Comparison of ENCODE assay signal across 24 cellular contexts in genomic region chr12:130876758-130877157, GRCh38. TPM values are rescaled to one million over a fixed set of nuclear protein-coding genes. Genes with fewer than 3 reads are reported as not detected.
DNase-seq lines count a peak whose midpoint lies in the region; ATAC-seq and TF ChIP-seq lines count a peak whose summit lies in the region.
"Had no signal": no experiment of that assay in that cellular context is flagged by ENCODE, and none has a peak within 500 bp of the region (broad histone marks: within the 10 kb centered on the region; RNA-seq: fewer than 3 reads in every experiment).

No MANE protein-coding gene starts in this region.

- CTCF ChIA-PET in SK-N-SH (lab: Yijun Ruan, JAX), result interaction anchor here (1.2 kb wide), 1 partner anchor 51 kb away, joined by 5 read pairs; no protein-coding TSS in a partner anchor

- no peaks in the 10 kb centered on the region for H3K9me2 ChIP-seq in SK-N-SH
- H3K9me2 ChIP-seq in GM23338 (ENCODE audit: insufficient read depth), result no peaks in the 10 kb centered on the region

- no peaks in the 10 kb centered on the region for H3K9me3 ChIP-seq in SK-N-SH
- H3K9me3 ChIP-seq in T-helper 17 cell (ENCODE audit: control insufficient read depth, low read length, poor library complexity, severe bottlenecking), result no peaks in the 10 kb centered on the region
- H3K9me3 ChIP-seq: BLaER1 treated with 17β-estradiol and CSF1 and Interleukin-3, amounts not matched to agents 10 nM and 100 nM; Peyer's patch; prostate gland; SJSA1; upper lobe of right lung had no signal

- no peak for DNase-seq in SK-N-SH
- DNase-seq in GM23338 (ENCODE audit: low spot score), result no peak
- DNase-seq in T-helper 17 cell, result no peak
- DNase-seq in progenitor cell of endocrine pancreas (ENCODE audit: low spot score, unreplicated experiment), result no peak
- DNase-seq in activated CD8-positive, alpha-beta memory T cell treated with anti-CD3 and anti-CD28 coated beads, Interleukin-2, amount 50 U/mL, for 4 hours, result no peak
- DNase-seq in Right ventricle myocardium superior, result no peak
- no peak for DNase-seq in GOT3 (lab: John Stamatoyannopoulos, UW)
- DNase-seq: activated CD4-positive, alpha-beta T cell treated with anti-CD3 and anti-CD28 coated beads, Interleukin-2, amount 50 U/mL, for 4 hours; GF-D8; left colon; mesenchymal stem cell; MV-4-11; naive B cell; NCI-H1694 treated with DMSO at 0.1 percent for 48 hours; NCI-H226; Peyer's patch; small intestine; stimulated activated CD4-positive, alpha-beta T cell treated with anti-CD3 and anti-CD28 coated beads, Interleukin-4, amount 100 ng/mL, for 1 hour; upper lobe of right lung; WERI-Rb-1 had no signal

- H2AFZ ChIP-seq in SK-N-SH (ENCODE audit: low read depth) (no peak overlapping the region), GM23338 (no peak overlapping the region)

- H3K9ac ChIP-seq in SK-N-SH, result no peak overlapping the region
- H3K9ac ChIP-seq: BLaER1 treated with 17β-estradiol and CSF1 and Interleukin-3, amounts not matched to agents 10 nM and 100 nM had no signal

- H3K9me3 Mint-ChIP-seq in GM23338, result peaks cover 4% of the 10 kb centered on the region; the same call in 2 of the 3 replicates
- no peaks in the 10 kb centered on the region for H3K9me3 Mint-ChIP-seq in progenitor cell of endocrine pancreas (ENCODE audit: low read depth)
- H3K9me3 Mint-ChIP-seq: naive B cell had no signal

- H3K27ac ChIP-seq in SK-N-SH (ENCODE audit: low read depth in 2 of 2, low read length in 1 of 2) (no peak overlapping the region), GM23338 (ENCODE audit: low read depth) (no peak overlapping the region; the same call in 1 of the 2 replicates)
- H3K27ac ChIP-seq: BLaER1 treated with 17β-estradiol and CSF1 and Interleukin-3, amounts not matched to agents 10 nM and 100 nM; Peyer's patch; prostate gland; SJSA1; upper lobe of right lung; WERI-Rb-1 had no signal

- no peak for ATAC-seq in SK-N-SH treated with all-trans-retinoic acid at 6 μM for 48 hours
- no peak for ATAC-seq in GM23338
- ATAC-seq in T-helper 17 cell, result no peak
- ATAC-seq in Right ventricle myocardium superior (ENCODE audit: poor library complexity), result no peak
- ATAC-seq: left colon, upper lobe of right lung had no signal

- H3K79me2 ChIP-seq in SK-N-SH (ENCODE audit: insufficient read depth), result peaks cover 47% of the 10 kb centered on the region
- peaks cover 33% of the 10 kb centered on the region for H3K79me2 ChIP-seq in GM23338 (replicated peaks; ENCODE audit: insufficient read depth)

- H3K27ac Mint-ChIP-seq in GM23338 (no peak overlapping the region), T-helper 17 cell (peak overlapping the region; percentile 24), progenitor cell of endocrine pancreas (no peak overlapping the region)

- H3K4me2 ChIP-seq in SK-N-SH (no peak overlapping the region), GM23338 (no peak overlapping the region)

- H4K20me1 ChIP-seq in SK-N-SH (ENCODE audit: insufficient read depth) (peaks cover 49% of the 10 kb centered on the region), GM23338 (replicated peaks; ENCODE audit: insufficient read depth) (peaks cover 44% of the 10 kb centered on the region)

- H3F3A ChIP-seq in SK-N-SH (replicated peaks; ENCODE audit: insufficient read depth), result peaks cover 54% of the 10 kb centered on the region
- H3F3A ChIP-seq in GM23338 (replicated peaks; ENCODE audit: low read depth), result peaks cover 57% of the 10 kb centered on the region

- H3K4me1 ChIP-seq in SK-N-SH (ENCODE audit: control insufficient read depth in 1 of 2, insufficient read depth in 2 of 2, low read depth in 1 of 2, low read length in 1 of 2), result peaks cover 5 to 11% of the 10 kb centered on the region in 2 experiments; a peak in 3 of 4 replicates
- peaks cover 39% of the 10 kb centered on the region for H3K4me1 ChIP-seq in GM23338 (ENCODE audit: insufficient read depth)
- H3K4me1 ChIP-seq: prostate gland had no signal

- H3K4me3 ChIP-seq in SK-N-SH (ENCODE audit: low read depth in 2 of 2, low read length in 1 of 2) (no peak overlapping the region), GM23338 (no peak overlapping the region)
- H3K4me3 ChIP-seq: BLaER1 treated with 17β-estradiol and CSF1 and Interleukin-3, amounts not matched to agents 10 nM and 100 nM; Peyer's patch; prostate gland; SJSA1; upper lobe of right lung had no signal

- TF ChIP-seq EP300 in SK-N-SH (IDR thresholded peaks at IDR 0.05; ENCODE audit: borderline replicate concordance in 1 of 2, low read depth in 1 of 2, low read length in 1 of 2), result no peak

- H3K4me3 Mint-ChIP-seq in GM23338, result peak overlapping the region; percentile 4; the same call in 1 of the 3 replicates
- H3K4me3 Mint-ChIP-seq in T-helper 17 cell, result no peak overlapping the region
- no peak overlapping the region for H3K4me3 Mint-ChIP-seq in progenitor cell of endocrine pancreas (ENCODE audit: low read depth)

- intact Hi-C loops in Right ventricle myocardium superior (cut with DNase I), result no loop called here

- H3K27me3 Mint-ChIP-seq in GM23338 (ENCODE audit: insufficient read depth, low read depth, poor library complexity) (peaks cover 24% of the 10 kb centered on the region), T-helper 17 cell (no peaks in the 10 kb centered on the region), progenitor cell of endocrine pancreas (peaks cover 6% of the 10 kb centered on the region)
- H3K27me3 Mint-ChIP-seq: naive B cell had no signal

- WGBS in SK-N-SH (ENCODE audit: low lambda C conversion rate), result 79% methylated on average over 3 of the region's 3 CpGs

- TF ChIP-seq CTCF in SK-N-SH (IDR thresholded peaks at IDR 0.05), result peak; percentile 21; the same call in 1 of the 2 replicates
- no peak for TF ChIP-seq CTCF in GM23338 (conservative IDR thresholded peaks at IDR 0.05; ENCODE audit: low read depth in 2 of 2)
- TF ChIP-seq CTCF in progenitor cell of endocrine pancreas (IDR thresholded peaks at IDR 0.05; ENCODE audit: unreplicated experiment), result peak; percentile 13

- H3K36me3 ChIP-seq in SK-N-SH (replicated peaks in 1 of 2; ENCODE audit: control insufficient read depth in 1 of 2, insufficient read depth in 2 of 2, low read length in 1 of 2), result peaks cover 48 to 52% of the 10 kb centered on the region in 2 experiments
- peaks cover 47% of the 10 kb centered on the region for H3K36me3 ChIP-seq in GM23338 (ENCODE audit: insufficient read depth)

- H3K36me3 Mint-ChIP-seq in GM23338 (ENCODE audit: low read depth), result peaks cover 54% of the 10 kb centered on the region
- no peaks in the 10 kb centered on the region for H3K36me3 Mint-ChIP-seq in T-helper 17 cell (ENCODE audit: low read depth)
- peaks cover 39% of the 10 kb centered on the region for H3K36me3 Mint-ChIP-seq in progenitor cell of endocrine pancreas (ENCODE audit: insufficient read depth)

- no peak for TF ChIP-seq RAD21 in SK-N-SH (IDR thresholded peaks at IDR 0.05; ENCODE audit: low read length)

- POLR2A ChIA-PET in SK-N-SH (lab: Yijun Ruan, JAX), result no interaction called here

- H3K4me1 Mint-ChIP-seq in GM23338, result peaks cover 53% of the 10 kb centered on the region
- H3K4me1 Mint-ChIP-seq in T-helper 17 cell, result peaks cover 54% of the 10 kb centered on the region
- peaks cover 44% of the 10 kb centered on the region for H3K4me1 Mint-ChIP-seq in progenitor cell of endocrine pancreas (ENCODE audit: low read depth)

- no peaks in the 10 kb centered on the region for H3K27me3 ChIP-seq in SK-N-SH (ENCODE audit: insufficient read depth)
- no peaks in the 10 kb centered on the region for H3K27me3 ChIP-seq in GM23338 (ENCODE audit: insufficient read depth)
- H3K27me3 ChIP-seq: BLaER1 treated with 17β-estradiol and CSF1 and Interleukin-3, amounts not matched to agents 10 nM and 100 nM; Peyer's patch; SJSA1; upper lobe of right lung had no signal

TF ChIP-seq in SK-N-SH, 30 proteins besides CTCF, POLR2A, EP300 and RAD21 (continues in another document):
- TF ChIP-seq MAX (IDR thresholded peaks at IDR 0.05; ENCODE audit: low read depth) (no peak), GATA2 (CRISPR knock-in tag; IDR thresholded peaks at IDR 0.05) (no peak)

TF ChIP-seq in GM23338, 12 proteins besides CTCF, POLR2A, EP300 and RAD21 (continues in another document):
- TF ChIP-seq REST (IDR thresholded peaks at IDR 0.05; ENCODE audit: unreplicated experiment), result no peak

RNA-seq across cellular contexts. Expression of gene RAN, which starts 4.9 kb away (rescaled TPM):
- polyA plus RNA-seq in SK-N-SH (2012; rRNA removed), result 865 and 950 TPM in 2 replicates
- polyA plus RNA-seq in SK-N-SH (2012; cell fraction: cytosol; rRNA removed), result 1,006 and 1,490 TPM in 2 replicates
- 461 and 695 TPM in 2 replicates for polyA plus RNA-seq in SK-N-SH (2012; cell fraction: nucleus; rRNA removed)
- total RNA-seq in GM23338 (2014; rRNA removed; shearing (Covaris generic)), result 855 and 976 TPM in 2 replicates
- polyA plus RNA-seq in GM23338 (2016; fragmentation: Nextera tagmentation; extraction: Ambion mirVana), result 2,114 and 2,289 TPM in 2 replicates
- total RNA-seq in T-helper 17 cell, result 100 to 1,000 TPM; 294 to 321 TPM
- total RNA-seq in progenitor cell of endocrine pancreas, result 803 and 832 TPM in 2 replicates
- 225 TPM for total RNA-seq in Right ventricle myocardium superior

RNA-seq across cellular contexts. Expression of gene STX2, which starts 37.7 kb away (rescaled TPM):
- polyA plus RNA-seq in SK-N-SH (2012; rRNA removed) (25.1 and 31.7 TPM in 2 replicates), GM23338 (2016; fragmentation: Nextera tagmentation; extraction: Ambion mirVana) (16.4 and 17.7 TPM in 2 replicates)
- 30.9 and 36.8 TPM in 2 replicates for polyA plus RNA-seq in SK-N-SH (2012; cell fraction: cytosol; rRNA removed)
- polyA plus RNA-seq in SK-N-SH (2012; cell fraction: nucleus; rRNA removed), result 33.0 and 64.3 TPM in 2 replicates
- 23.9 and 35.4 TPM in 2 replicates for total RNA-seq in GM23338 (2014; rRNA removed; shearing (Covaris generic))
- total RNA-seq in T-helper 17 cell (10 to 100 TPM; 22.5 to 41.1 TPM), progenitor cell of endocrine pancreas (20.5 and 22.4 TPM in 2 replicates), Right ventricle myocardium superior (11.4 TPM)

Comparison
In these comparisons a context has a peak if more than half of its experiments do, and no peak if none do; other contexts are left out.
1. CTCF ChIP-seq: peak in SK-N-SH (single experiment) and progenitor cell of endocrine pancreas (single experiment); none in GM23338 (0 of 2).